31 cellular contexts compared by ENCODE assay signal in genomic region chr11:80144932-80145612, GRCh38.
DNase-seq lines count a peak whose midpoint lies in the region; ATAC-seq, FAIRE-seq and TF ChIP-seq lines count a peak whose summit lies in the region.
"Had no signal": no experiment of that assay in that cellular context is flagged by ENCODE, and none has a peak within 500 bp of the region (broad histone marks: within the 10 kb centered on the region; RNA-seq: fewer than 3 reads in every experiment).

No MANE protein-coding gene starts in this region.

- no peaks in the 10 kb centered on the region for H3K36me3 ChIP-seq in H1 (ENCODE audit: control insufficient read depth in 2 of 4, insufficient read depth in 4 of 4, low read length in 3 of 4)
- H3K36me3 ChIP-seq in osteoblast (ENCODE audit: insufficient read depth, low read length) = no peaks in the 10 kb centered on the region
- H3K36me3 ChIP-seq in left ventricle myocardium inferior = no peaks in the 10 kb centered on the region
- H3K36me3 ChIP-seq: BE2C, neutrophil, right lobe of liver, tibial nerve had no signal

- TF ChIP-seq EP300 in H1 (IDR thresholded peaks at IDR 0.05; ENCODE audit: borderline replicate concordance in 1 of 2, low read depth in 2 of 2, low read length in 2 of 2) = no peak

- H2AK5ac ChIP-seq in H1 (ENCODE audit: low read depth, low read length) = no peak overlapping the region

- H3K23me2 ChIP-seq in H1 (ENCODE audit: low read depth, low read length) = no peaks in the 10 kb centered on the region

- H3K79me2 ChIP-seq in H1 (ENCODE audit: control insufficient read depth in 1 of 2, insufficient read depth in 2 of 2, low read length in 2 of 2) = no peaks in the 10 kb centered on the region
- no peaks in the 10 kb centered on the region for H3K79me2 ChIP-seq in osteoblast (ENCODE audit: insufficient read depth, low read length)

- H3K27ac ChIP-seq in H1 (ENCODE audit: low read depth, low read length) (no peak overlapping the region), osteoblast (ENCODE audit: low read depth, low read length) (no peak overlapping the region), left ventricle myocardium inferior (replicated peaks) (no peak overlapping the region)
- H3K27ac ChIP-seq: neutrophil, right lobe of liver, tibial nerve had no signal

- CTCF ChIA-PET in H1 (lab: Charles Lee; ENCODE audit: partially characterized antibody) = interaction anchor here (0.5 to 4.1 kb wide), 4 partner anchors 8 to 1501 kb away, joined by 3 to 18 read pairs (median 4); no protein-coding TSS in a partner anchor
- CTCF ChIA-PET in activated CD4-positive, alpha-beta T cell treated with anti-CD3 and anti-CD28 coated beads for 36 hours (lab: Charles Lee) = interaction anchor here (0.6 kb wide), 1 partner anchor 1249 kb away, joined by 4 read pairs; no protein-coding TSS in a partner anchor

- intact Hi-C loops in left ventricle myocardium inferior (cut with micrococcal nuclease) = no loop called here
- intact Hi-C loops in activated CD4-positive, alpha-beta T cell treated with anti-CD3 and anti-CD28 coated beads for 36 hours (cut with DNase I, micrococcal nuclease) = no loop called here

- 84% methylated on average over 2 of the region's 2 CpGs; no CpG with 5 or more reads in 1 of the 2 experiments for WGBS in H1 (ENCODE audit: extremely low coverage in 1 of 2, insufficient coverage in 1 of 2, insufficient read length in 1 of 2, insufficient replicate concordance in 2 of 2, low coverage in 1 of 2, low lambda C conversion rate in 2 of 2, missing lambda C conversion rate in 1 of 2), 2 experiments

- H2BK5ac ChIP-seq in H1 (ENCODE audit: low read depth, low read length) = no peak overlapping the region

- ATAC-seq in GM18909 (IDR thresholded peaks at IDR 0.05; ENCODE audit: poor library complexity, unreplicated experiment) (peak; percentile 53), HG03097 (IDR thresholded peaks at IDR 0.05; ENCODE audit: low FRiP score, unreplicated experiment) (peak; percentile 62)
- ATAC-seq in activated CD4-positive, alpha-beta T cell treated with anti-CD3 and anti-CD28 coated beads for 36 hours = no peak
- ATAC-seq: activated naive CD8-positive, alpha-beta T cell treated with anti-CD3 and anti-CD28 coated beads, Interleukin-2, amount 50 U/mL, for 24 hours; effector memory CD8-positive, alpha-beta T cell; left ventricle myocardium superior; T-helper 17 cell had no signal

- no peaks in the 10 kb centered on the region for H3K36me3 Mint-ChIP-seq in activated CD4-positive, alpha-beta T cell treated with anti-CD3 and anti-CD28 coated beads for 36 hours (ENCODE audit: low read depth)
- H3K36me3 Mint-ChIP-seq: activated CD4-positive, alpha-beta memory T cell treated with anti-CD3 and anti-CD28 coated beads for 36 hours; CD8-positive, alpha-beta memory T cell had no signal

- TF ChIP-seq POLR2A in H1 (IDR thresholded peaks at IDR 0.05; ENCODE audit: control extremely low read depth in 1 of 2, low read depth in 2 of 2, low read length in 2 of 2) = no peak

- no peak overlapping the region for H3K4ac ChIP-seq in H1 (replicated peaks; ENCODE audit: insufficient read length, low read depth, low read length)

- no peak overlapping the region for H2BK12ac ChIP-seq in H1 (ENCODE audit: low read depth, low read length)

- no peak overlapping the region for H3K23ac ChIP-seq in H1 (ENCODE audit: insufficient read length)

- H3K4me1 Mint-ChIP-seq in activated CD4-positive, alpha-beta T cell treated with anti-CD3 and anti-CD28 coated beads for 36 hours = no peaks in the 10 kb centered on the region
- H3K4me1 Mint-ChIP-seq: activated naive CD8-positive, alpha-beta T cell treated with anti-CD3 and anti-CD28 coated beads, Interleukin-2, amount 50 U/mL, for 24 hours; CD8-positive, alpha-beta memory T cell; T-helper 17 cell had no signal

- H2BK20ac ChIP-seq in H1 (ENCODE audit: low read length) = no peak overlapping the region

- H3K9me3 Mint-ChIP-seq in activated CD4-positive, alpha-beta T cell treated with anti-CD3 and anti-CD28 coated beads for 36 hours (ENCODE audit: low read depth) = peaks cover 9% of the 10 kb centered on the region
- H3K9me3 Mint-ChIP-seq: activated naive CD8-positive, alpha-beta T cell treated with anti-CD3 and anti-CD28 coated beads, Interleukin-2, amount 50 U/mL, for 24 hours had no signal

- no peaks in the 10 kb centered on the region for H3K27me3 Mint-ChIP-seq in activated CD4-positive, alpha-beta T cell treated with anti-CD3 and anti-CD28 coated beads for 36 hours
- H3K27me3 Mint-ChIP-seq: activated CD4-positive, alpha-beta memory T cell treated with anti-CD3 and anti-CD28 coated beads for 36 hours; activated naive CD8-positive, alpha-beta T cell treated with anti-CD3 and anti-CD28 coated beads, Interleukin-2, amount 50 U/mL, for 24 hours; CD8-positive, alpha-beta memory T cell; effector memory CD8-positive, alpha-beta T cell; progenitor cell of endocrine pancreas; T-helper 17 cell had no signal

- no peak overlapping the region for H3K27ac Mint-ChIP-seq in activated CD4-positive, alpha-beta T cell treated with anti-CD3 and anti-CD28 coated beads for 36 hours
- H3K27ac Mint-ChIP-seq: activated CD4-positive, alpha-beta memory T cell treated with anti-CD3 and anti-CD28 coated beads for 36 hours; activated naive CD8-positive, alpha-beta T cell treated with anti-CD3 and anti-CD28 coated beads, Interleukin-2, amount 50 U/mL, for 24 hours; CD8-positive, alpha-beta memory T cell; effector memory CD8-positive, alpha-beta T cell; progenitor cell of endocrine pancreas; T-helper 17 cell had no signal

- no peak overlapping the region for H3K56ac ChIP-seq in H1 (replicated peaks; ENCODE audit: insufficient read length, low read depth, low read length)

- no peak overlapping the region for H4K91ac ChIP-seq in H1 (replicated peaks; ENCODE audit: insufficient read length, low read length)

- H4K8ac ChIP-seq in H1 (ENCODE audit: extremely low read depth, insufficient read depth, low read length) = no peak overlapping the region

- no peaks in the 10 kb centered on the region for H3K79me1 ChIP-seq in H1 (ENCODE audit: low read depth, low read length)

- H3K4me1 ChIP-seq in H1 (replicated peaks in 1 of 4; ENCODE audit: control insufficient read depth in 3 of 4, insufficient read depth in 4 of 4, low read length in 3 of 4) (peaks cover 0 to 4% (median 2%) of the 10 kb centered on the region in 4 experiments; a peak in 2 of 7 replicates), osteoblast (ENCODE audit: insufficient read depth, low read length) (no peaks in the 10 kb centered on the region), left ventricle myocardium inferior (no peaks in the 10 kb centered on the region)
- H3K4me1 ChIP-seq: BE2C, right lobe of liver, tibial nerve had no signal

- TF ChIP-seq RAD21 in H1 (IDR thresholded peaks at IDR 0.05 in 1 of 2, conservative IDR thresholded peaks at IDR 0.05 in 1 of 2; ENCODE audit: low read depth in 2 of 2, low read length in 2 of 2) = no peak

- H4K5ac ChIP-seq in H1 (ENCODE audit: insufficient read length, low read depth, low read length) = no peak overlapping the region

- no peak for DNase-seq in H1 (ENCODE audit: low read depth in 1 of 2, low spot score in 2 of 2)
- no peak for DNase-seq in osteoblast (ENCODE audit: insufficient read length, low spot score, missing footprints)
- DNase-seq in left ventricle myocardium inferior = no peak
- no peak for DNase-seq in NOMO-1 treated with DMSO at 0.1 percent for 48 hours (lab: John Stamatoyannopoulos, UW; ENCODE audit: unreplicated experiment)
- DNase-seq in activated CD4-positive, alpha-beta T cell treated with anti-CD3 and anti-CD28 coated beads for 36 hours = no peak
- DNase-seq: activated CD4-positive, alpha-beta memory T cell treated with anti-CD3 and anti-CD28 coated beads for 36 hours; activated CD8-positive, alpha-beta memory T cell treated with anti-CD3 and anti-CD28 coated beads, Interleukin-2, amount 50 U/mL, for 4 hours; activated naive CD4-positive, alpha-beta T cell; activated naive CD8-positive, alpha-beta T cell treated with anti-CD3 and anti-CD28 coated beads, Interleukin-2, amount 50 U/mL, for 24 hours; BE2C; CD8-positive, alpha-beta memory T cell; central memory CD4-positive, alpha-beta T cell; cortex of kidney; DMS 273 treated with DMSO at 0.1 percent for 48 hours; effector memory CD8-positive, alpha-beta T cell; glutamatergic neuron; left ventricle myocardium superior; NCI-H1436 treated with DMSO at 0.1 percent for 48 hours; NCI-H345; NCI-H82; OCI-M1; right lobe of liver; stimulated activated CD4-positive, alpha-beta T cell treated with anti-CD3 and anti-CD28 coated beads, Interleukin-4, amount 100 ng/mL, for 1 hour; T-helper 17 cell had no signal

- FAIRE-seq in H1 (lab: Jason Lieb, UNC) = no peak
- FAIRE-seq: GM12891, TTC549 had no signal

- no peak overlapping the region for H3K4me3 Mint-ChIP-seq in activated CD4-positive, alpha-beta T cell treated with anti-CD3 and anti-CD28 coated beads for 36 hours
- H3K4me3 Mint-ChIP-seq: activated CD4-positive, alpha-beta memory T cell treated with anti-CD3 and anti-CD28 coated beads for 36 hours; activated naive CD8-positive, alpha-beta T cell treated with anti-CD3 and anti-CD28 coated beads, Interleukin-2, amount 50 U/mL, for 24 hours; CD8-positive, alpha-beta memory T cell; effector memory CD8-positive, alpha-beta T cell; T-helper 17 cell had no signal

- H2BK120ac ChIP-seq in H1 (replicated peaks; ENCODE audit: low read depth, low read length) = no peak overlapping the region

- H2BK15ac ChIP-seq in H1 (ENCODE audit: low read length) = no peak overlapping the region

- no peak overlapping the region for H3K14ac ChIP-seq in H1 (ENCODE audit: insufficient read length)

- H4K20me1 ChIP-seq in H1 (replicated peaks in 1 of 2; ENCODE audit: control insufficient read depth in 1 of 2, insufficient read depth in 2 of 2, low read length in 2 of 2) = no peaks in the 10 kb centered on the region
- no peaks in the 10 kb centered on the region for H4K20me1 ChIP-seq in osteoblast (ENCODE audit: insufficient read depth, low read length)

- H2AFZ ChIP-seq in H1 (ENCODE audit: low read length) (0 out of 2 replicates have a peak overlapping the region, but pooled peaks have one; percentile 76), osteoblast (ENCODE audit: low read length) (peak overlapping the region; percentile 56)

- H3K9ac ChIP-seq in H1 (replicated peaks in 1 of 4; ENCODE audit: extremely low read depth in 1 of 4, low read depth in 3 of 4, low read length in 3 of 4) = no peak overlapping the region

- POLR2A ChIA-PET in H1 (lab: Charles Lee; ENCODE audit: partially characterized antibody) = no interaction called here
- POLR2A ChIA-PET in activated CD4-positive, alpha-beta T cell treated with anti-CD3 and anti-CD28 coated beads for 36 hours (lab: Charles Lee) = no interaction called here

- H3K9me3 ChIP-seq in H1 (ENCODE audit: insufficient read depth in 2 of 2, low read depth in 1 of 2, low read length in 1 of 2) (no peaks in the 10 kb centered on the region), osteoblast (ENCODE audit: low read depth, low read length) (no peaks in the 10 kb centered on the region), left ventricle myocardium inferior (replicated peaks) (no peaks in the 10 kb centered on the region)
- H3K9me3 ChIP-seq: BE2C, neutrophil, right lobe of liver, tibial nerve had no signal

- H3K27me3 ChIP-seq in H1 (replicated peaks in 1 of 4; ENCODE audit: control insufficient read depth in 3 of 4, extremely low read depth in 1 of 4, insufficient read depth in 3 of 4, low read length in 3 of 4) (no peaks in the 10 kb centered on the region), osteoblast (ENCODE audit: insufficient read depth, low read length) (no peaks in the 10 kb centered on the region), left ventricle myocardium inferior (ENCODE audit: low read depth) (no peaks in the 10 kb centered on the region)
- H3K27me3 ChIP-seq: BE2C, neutrophil, right lobe of liver, tibial nerve had no signal

- H3K4me3 ChIP-seq in H1 (ENCODE audit: extremely low read depth in 1 of 4, insufficient read depth in 2 of 4, low read depth in 3 of 4, low read length in 4 of 4) (no peak overlapping the region), osteoblast (ENCODE audit: insufficient read depth, low read length) (no peak overlapping the region), left ventricle myocardium inferior (no peak overlapping the region)
- H3K4me3 ChIP-seq: right lobe of liver, tibial nerve had no signal

- no peak overlapping the region for H3K18ac ChIP-seq in H1 (ENCODE audit: extremely low read depth, low read length)

- no peak for TF ChIP-seq CTCF in H1 (IDR thresholded peaks at IDR 0.05; ENCODE audit: control extremely low read depth in 1 of 3, insufficient read depth in 1 of 3, low read depth in 1 of 3, low read length in 3 of 3)
- no peak for TF ChIP-seq CTCF in osteoblast (IDR thresholded peaks at IDR 0.05; ENCODE audit: extremely low read depth, low read depth, low read length)
- TF ChIP-seq CTCF in left ventricle myocardium inferior (IDR thresholded peaks at IDR 0.05; ENCODE audit: borderline replicate concordance) = no peak

- H3K4me2 ChIP-seq in H1 (ENCODE audit: insufficient read depth in 1 of 2, low read depth in 2 of 2, low read length in 2 of 2) (0 out of 4 replicates have a peak overlapping the region, but pooled peaks of 1 of the 2 experiments have one; percentile 20), osteoblast (ENCODE audit: insufficient read depth, low read length) (no peak overlapping the region)
